ENCODE assay signal across 8 cellular contexts in the genomic region with DNA sequence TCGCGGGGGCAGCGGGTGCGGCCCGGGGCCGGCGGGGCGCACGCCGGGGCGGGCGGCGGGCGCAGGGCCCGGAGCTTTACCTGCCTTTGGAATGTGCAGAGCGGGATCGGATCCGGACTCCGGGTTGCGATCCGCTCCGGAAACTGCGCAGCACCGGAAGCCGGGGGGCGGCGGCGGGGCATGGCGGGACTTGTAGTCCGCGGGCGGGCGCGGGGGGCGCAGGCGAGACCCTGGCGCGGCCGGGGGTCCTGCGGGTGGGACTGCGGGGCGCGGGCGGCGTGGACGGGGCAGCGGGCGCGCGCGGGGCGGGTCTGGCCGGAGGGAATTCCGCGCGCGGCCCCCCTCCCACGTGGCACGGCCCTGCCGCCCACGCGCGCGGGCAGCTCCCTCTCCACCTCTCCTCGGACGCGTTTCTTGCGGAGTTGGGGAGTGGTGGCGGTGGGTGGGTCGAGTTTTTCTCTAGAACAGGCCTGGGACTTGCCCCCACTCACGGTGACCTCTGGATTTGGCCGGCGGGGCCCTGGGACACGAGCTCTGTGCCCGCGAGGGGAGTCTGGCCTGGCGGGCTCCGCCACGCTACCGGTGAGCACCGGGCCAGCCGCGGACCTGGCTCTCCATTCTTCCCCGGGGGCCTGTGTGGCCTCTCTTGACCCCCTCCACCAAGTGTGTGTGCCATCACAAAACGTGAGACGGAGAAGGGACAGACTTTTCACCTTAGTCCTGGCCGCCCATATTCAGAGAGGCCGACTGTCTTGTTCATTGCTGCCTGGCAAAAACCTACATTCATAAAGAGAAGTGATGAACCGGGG. TPM values are rescaled to one million over a fixed set of nuclear protein-coding genes. Genes with fewer than 3 reads are reported as not detected.
A peak's percentile ranks its signal among the peaks of the same experiment; 100 is the strongest.
DNase-seq lines count a peak whose midpoint lies in the region; ATAC-seq and TF ChIP-seq lines count a peak whose summit lies in the region.

A gene with protein sequence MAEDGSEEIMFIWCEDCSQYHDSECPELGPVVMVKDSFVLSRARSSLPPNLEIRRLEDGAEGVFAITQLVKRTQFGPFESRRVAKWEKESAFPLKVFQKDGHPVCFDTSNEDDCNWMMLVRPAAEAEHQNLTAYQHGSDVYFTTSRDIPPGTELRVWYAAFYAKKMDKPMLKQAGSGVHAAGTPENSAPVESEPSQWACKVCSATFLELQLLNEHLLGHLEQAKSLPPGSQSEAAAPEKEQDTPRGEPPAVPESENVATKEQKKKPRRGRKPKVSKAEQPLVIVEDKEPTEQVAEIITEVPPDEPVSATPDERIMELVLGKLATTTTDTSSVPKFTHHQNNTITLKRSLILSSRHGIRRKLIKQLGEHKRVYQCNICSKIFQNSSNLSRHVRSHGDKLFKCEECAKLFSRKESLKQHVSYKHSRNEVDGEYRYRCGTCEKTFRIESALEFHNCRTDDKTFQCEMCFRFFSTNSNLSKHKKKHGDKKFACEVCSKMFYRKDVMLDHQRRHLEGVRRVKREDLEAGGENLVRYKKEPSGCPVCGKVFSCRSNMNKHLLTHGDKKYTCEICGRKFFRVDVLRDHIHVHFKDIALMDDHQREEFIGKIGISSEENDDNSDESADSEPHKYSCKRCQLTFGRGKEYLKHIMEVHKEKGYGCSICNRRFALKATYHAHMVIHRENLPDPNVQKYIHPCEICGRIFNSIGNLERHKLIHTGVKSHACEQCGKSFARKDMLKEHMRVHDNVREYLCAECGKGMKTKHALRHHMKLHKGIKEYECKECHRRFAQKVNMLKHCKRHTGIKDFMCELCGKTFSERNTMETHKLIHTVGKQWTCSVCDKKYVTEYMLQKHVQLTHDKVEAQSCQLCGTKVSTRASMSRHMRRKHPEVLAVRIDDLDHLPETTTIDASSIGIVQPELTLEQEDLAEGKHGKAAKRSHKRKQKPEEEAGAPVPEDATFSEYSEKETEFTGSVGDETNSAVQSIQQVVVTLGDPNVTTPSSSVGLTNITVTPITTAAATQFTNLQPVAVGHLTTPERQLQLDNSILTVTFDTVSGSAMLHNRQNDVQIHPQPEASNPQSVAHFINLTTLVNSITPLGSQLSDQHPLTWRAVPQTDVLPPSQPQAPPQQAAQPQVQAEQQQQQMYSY (minus strand): TSS at position 155 of the 809 bp plus-strand sequence. CDS start 18,981 bp downstream, outside the sequence.

- intact Hi-C loops in IMR-90 (cut with micrococcal nuclease): loop anchor here (2.0 kb wide), 3 partner anchors 129 to 265 kb away; no protein-coding TSS in a partner anchor

- H4K20me1 ChIP-seq in IMR-90 (ENCODE audit: insufficient read depth, low read length) (peaks cover 5% of the 10 kb centered on the region; the same call in 1 of the 2 replicates), neural progenitor cell (ENCODE audit: low read depth) (no peaks in the 10 kb centered on the region)

- peak within 1 kb of the TSS; percentile 100 for H4K5ac ChIP-seq in IMR-90 (ENCODE audit: low read depth, low read length)

- H3K27ac ChIP-seq in IMR-90 (ENCODE audit: insufficient read depth, low read length): peak within 1 kb of the TSS; percentile 99
- no peak within 1 kb of the TSS for H3K27ac ChIP-seq in neural progenitor cell
- peak within 1 kb of the TSS; percentile 53 for H3K27ac ChIP-seq in stomach smooth muscle (ENCODE audit: low read length)

- H3K9me3 Mint-ChIP-seq in neural progenitor cell: no peaks in the 10 kb centered on the region

- peaks cover 25% of the 10 kb centered on the region for H3K79me2 ChIP-seq in neural progenitor cell (ENCODE audit: low read depth)

- TF ChIP-seq RAD21 in IMR-90 (IDR thresholded peaks at IDR 0.05; ENCODE audit: low read length): no peak

- H2AFZ ChIP-seq in IMR-90 (replicated peaks; ENCODE audit: low read length, poor library complexity): peak within 1 kb of the TSS; percentile 97
- peak within 1 kb of the TSS; percentile 89 for H2AFZ ChIP-seq in neural progenitor cell (replicated peaks)

- peaks cover 5% of the 10 kb centered on the region for H3K36me3 Mint-ChIP-seq in neural progenitor cell

- peak within 1 kb of the TSS; percentile 93 for H3K4ac ChIP-seq in IMR-90 (ENCODE audit: low read depth, low read length)

- H3K14ac ChIP-seq in IMR-90 (replicated peaks; ENCODE audit: low read depth, low read length): peak within 1 kb of the TSS; percentile 86

- peaks cover 20% of the 10 kb centered on the region for H3K4me1 Mint-ChIP-seq in neural progenitor cell

- H3K4me1 ChIP-seq in IMR-90 (ENCODE audit: control insufficient read depth, insufficient read depth, low read length) (peaks cover 3% of the 10 kb centered on the region), neural progenitor cell (peaks cover 8% of the 10 kb centered on the region), stomach smooth muscle (ENCODE audit: control insufficient read depth, insufficient read depth, low read length) (peaks cover 14% of the 10 kb centered on the region)

- peaks cover 6% of the 10 kb centered on the region for H3K27me3 Mint-ChIP-seq in neural progenitor cell (ENCODE audit: insufficient read depth, low read depth)

- H3K36me3 ChIP-seq in IMR-90 (ENCODE audit: control insufficient read depth, insufficient read depth, low read length) (no peaks in the 10 kb centered on the region), neural progenitor cell (no peaks in the 10 kb centered on the region), stomach smooth muscle (ENCODE audit: control insufficient read depth in 2 of 2, insufficient read depth in 2 of 2, low read length in 2 of 2) (no peaks in the 10 kb centered on the region)

- H3K23ac ChIP-seq in IMR-90 (ENCODE audit: low read depth, low read length): peak within 1 kb of the TSS; percentile 75

- peaks cover 9 to 43% of the 10 kb centered on the region in 2 experiments for H3K79me1 ChIP-seq in IMR-90 (ENCODE audit: low read depth in 1 of 2, low read length in 2 of 2)

- H3K56ac ChIP-seq in IMR-90 (ENCODE audit: extremely low read depth, insufficient read depth, low read length): peak within 1 kb of the TSS; percentile 45

- BruUV-seq in IMR-90 (replicated peaks; lab: Mats Ljungman, UMichigan): no TSS peak

- H3K4me2 ChIP-seq in IMR-90 (ENCODE audit: low read depth, low read length) (peak within 1 kb of the TSS; percentile 94), neural progenitor cell (peak within 1 kb of the TSS; percentile 88)

- peak within 1 kb of the TSS; percentile 8; the same call in 1 of the 3 replicates for H2BK15ac ChIP-seq in IMR-90 (ENCODE audit: low read depth, low read length)

- H3K27ac Mint-ChIP-seq in neural progenitor cell: peak within 1 kb of the TSS; percentile 97

- ATAC-seq in GM21526 (IDR thresholded peaks at IDR 0.05; ENCODE audit: low FRiP score, unreplicated experiment) (peak; percentile 45), IMR-90 (ENCODE audit: low read depth) (peak; percentile 88)

- no peaks in the 10 kb centered on the region for H3K27me3 ChIP-seq in IMR-90 (ENCODE audit: control insufficient read depth, insufficient read depth, low read length)
- no peaks in the 10 kb centered on the region for H3K27me3 ChIP-seq in neural progenitor cell
- H3K27me3 ChIP-seq in stomach smooth muscle (ENCODE audit: control insufficient read depth in 1 of 2, insufficient read depth in 2 of 2, low read length in 2 of 2): no peaks in the 10 kb centered on the region

- H2BK5ac ChIP-seq in IMR-90 (ENCODE audit: low read depth, low read length, poor library complexity, severe bottlenecking): peak within 1 kb of the TSS; percentile 90

- WGBS in IMR-90 (ENCODE audit: extremely low coverage in 2 of 2, insufficient read length in 1 of 2), 2 experiments: 1% methylated on average over 35 of the region's 89 CpGs; no CpG with 5 or more reads in 1 of the 2 experiments

- in situ Hi-C loops in IMR-90 (cut with MboI; ENCODE audit: low sequenced_read_pairs): no loop called here

- TF ChIP-seq CTCF in IMR-90 (conservative IDR thresholded peaks at IDR 0.05; ENCODE audit: low read depth, low read length) (no peak), neural progenitor cell (IDR thresholded peaks at IDR 0.05) (no peak)

- peak within 1 kb of the TSS; percentile 93 for H2AK9ac ChIP-seq in IMR-90 (replicated peaks; ENCODE audit: low read depth, low read length, poor library complexity)

- H3K4me3 ChIP-seq in IMR-90 (ENCODE audit: insufficient read depth, low read depth, low read length): peak within 1 kb of the TSS; percentile 88
- peak within 1 kb of the TSS; percentile 83 for H3K4me3 ChIP-seq in neural progenitor cell
- peak within 1 kb of the TSS; percentile 77 to 91 for H3K4me3 ChIP-seq in stomach smooth muscle (ENCODE audit: low read length in 2 of 2)

- 0 out of 2 replicates have a peak, but pooled peaks have one; percentile 31 for TF ChIP-seq POLR2A in IMR-90 (IDR thresholded peaks at IDR 0.05; ENCODE audit: low read depth, low read length)

- peaks cover 20% of the 10 kb centered on the region; the same call in 1 of the 2 replicates for H3K9me1 ChIP-seq in IMR-90 (ENCODE audit: insufficient read depth, low read length)

- H3K9ac ChIP-seq in IMR-90 (ENCODE audit: low read depth, low read length) (peak within 1 kb of the TSS; percentile 99), neural progenitor cell (no peak within 1 kb of the TSS), stomach smooth muscle (ENCODE audit: low read length in 2 of 2) (peak within 1 kb of the TSS; percentile 80 to 90)

- peak; percentile 35 for DNase-seq in DMS153 treated with DMSO at 0.1 percent for 48 hours (lab: John Stamatoyannopoulos, UW; ENCODE audit: unreplicated experiment)
- DNase-seq in IMR-90: peak; percentile 82
- peak; percentile 39 for DNase-seq in SHP77 treated with DMSO at 0.1 percent for 48 hours (lab: John Stamatoyannopoulos, UW)
- peak; percentile 94 for DNase-seq in activated effector memory CD4-positive, alpha-beta T cell treated with anti-CD3 and anti-CD28 coated beads, Interleukin-2, amount 50 U/mL, for 16 hours
- DNase-seq in fibroblast of the conjunctiva (ENCODE audit: low read depth): peak; percentile 45
- peak; percentile 92 for DNase-seq in neural progenitor cell (ENCODE audit: low spot score)

- H2AK5ac ChIP-seq in IMR-90 (ENCODE audit: low read depth, low read length): peak within 1 kb of the TSS; percentile 76; the same call in 1 of the 2 replicates

- POLR2A ChIA-PET in IMR-90 (lab: Charles Lee; ENCODE audit: unreplicated experiment): interaction anchor here (0.6 kb wide), 2 partner anchors 32 to 237 kb away, joined by 6 read pairs; no protein-coding TSS in a partner anchor

- H4K8ac ChIP-seq in IMR-90 (ENCODE audit: low read depth in 2 of 2, low read length in 2 of 2): peak within 1 kb of the TSS; percentile 92 to 96

- H3F3A ChIP-seq in neural progenitor cell (ENCODE audit: low read depth): no peaks in the 10 kb centered on the region

- peak within 1 kb of the TSS; percentile 60 for H2BK120ac ChIP-seq in IMR-90 (ENCODE audit: low read depth, low read length)

- dilution Hi-C loops in IMR-90 (cut with HindIII; ENCODE audit: low sequenced_read_pairs, unreplicated experiment): no loop called here

- CTCF ChIA-PET in IMR-90 (lab: Yijun Ruan, JAX): interaction anchor here (0.6 kb wide), 1 partner anchor 31 kb away, joined by 4 read pairs; no protein-coding TSS in a partner anchor

- peak within 1 kb of the TSS; percentile 93 for H3K18ac ChIP-seq in IMR-90 (ENCODE audit: low read depth, low read length)

- H3K4me3 Mint-ChIP-seq in neural progenitor cell: peak within 1 kb of the TSS; percentile 94

- peak within 1 kb of the TSS; percentile 38 for H2BK20ac ChIP-seq in IMR-90 (ENCODE audit: low read depth, low read length)

- H4K91ac ChIP-seq in IMR-90 (ENCODE audit: insufficient read depth, low read depth, low read length): peak within 1 kb of the TSS; percentile 95

- no peaks in the 10 kb centered on the region for H3K9me3 ChIP-seq in IMR-90 (ENCODE audit: control insufficient read depth, insufficient read depth, low read length)
- H3K9me3 ChIP-seq in neural progenitor cell (ENCODE audit: low read depth): no peaks in the 10 kb centered on the region
- H3K9me3 ChIP-seq in stomach smooth muscle (ENCODE audit: control insufficient read depth in 2 of 2, low read length in 2 of 2): no peaks in the 10 kb centered on the region

RNA-seq across cellular contexts. Expression of the gene that starts here (rescaled TPM):
- total RNA-seq in IMR-90 (2012; rRNA removed): 5.6 and 8.8 TPM in 2 replicates
- 7.3 and 7.6 TPM in 2 replicates for polyA plus RNA-seq in IMR-90 (2012; rRNA removed)
- 2.5 and 3.2 TPM in 2 replicates for polyA plus RNA-seq in IMR-90 (2012; cell fraction: cytosol; rRNA removed)
- 32.6 and 43.8 TPM in 2 replicates for polyA plus RNA-seq in IMR-90 (2012; cell fraction: nucleus; rRNA removed; ENCODE audit: low replicate concordance)
- 9.0 and 10.4 TPM in 2 replicates for total RNA-seq in neural progenitor cell (ENCODE audit: low replicate concordance)

Comparison
In these comparisons a context has a peak if more than half of its experiments do, and no peak if none do; other contexts are left out.
1. DNase-seq: peak in every context shown above with its lines; median percentile 94 in activated effector memory CD4-positive, alpha-beta T cell treated with anti-CD3 and anti-CD28 coated beads, Interleukin-2, amount 50 U/mL, for 16 hours; 92 in neural progenitor cell; 82 in IMR-90; 45 in fibroblast of the conjunctiva; 39 in SHP77 treated with DMSO at 0.1 percent for 48 hours; 35 in DMS153 treated with DMSO at 0.1 percent for 48 hours.